In genomic region chr1:197774691-197775281, GRCh38 we compare ENCODE assay signal across 8 cellular contexts. TPM values are rescaled to one million over a fixed set of nuclear protein-coding genes. Genes with fewer than 3 reads are reported as not detected.
DNase-seq lines count a peak whose midpoint lies in the region; ATAC-seq and TF ChIP-seq lines count a peak whose summit lies in the region.

No MANE protein-coding gene starts in this region.

- peak overlapping the region; percentile 91 for H3K4me3 Mint-ChIP-seq in activated naive CD8-positive, alpha-beta T cell

- H3K27ac ChIP-seq in SJCRH30 = peak overlapping the region; percentile 21; the same call in 1 of the 2 replicates

- peaks cover 76% of the 10 kb centered on the region for H3K4me1 Mint-ChIP-seq in activated naive CD8-positive, alpha-beta T cell (ENCODE audit: low read depth)

- no peak for TF ChIP-seq CTCF in AG04449 (IDR thresholded peaks at IDR 0.05; ENCODE audit: insufficient read depth, low read length, missing control alignments)

- H3K4me1 ChIP-seq in SJCRH30 = peaks cover 4% of the 10 kb centered on the region; the same call in 1 of the 2 replicates

- DNase-seq in AG04449 (ENCODE audit: low read depth, low spot score) (no peak), SJCRH30 (peak; percentile 31 to 48), left cardiac atrium (peak; percentile 71), retina (peak; percentile 76), amniotic stem cell (lab: John Stamatoyannopoulos, UW) (no peak)

- no peaks in the 10 kb centered on the region for H3K9me3 Mint-ChIP-seq in activated naive CD8-positive, alpha-beta T cell (ENCODE audit: low read depth)

- H3K4me3 ChIP-seq in AG04449 (ENCODE audit: low read depth, low read length) (peak overlapping the region; percentile 64), SJCRH30 (peak overlapping the region; percentile 66)

- no peaks in the 10 kb centered on the region for H3K9me3 ChIP-seq in SJCRH30 (replicated peaks)

- peak overlapping the region; percentile 89 for H3K27ac Mint-ChIP-seq in activated naive CD8-positive, alpha-beta T cell

- H3K27me3 Mint-ChIP-seq in activated naive CD8-positive, alpha-beta T cell = no peaks in the 10 kb centered on the region

- H3K36me3 ChIP-seq in SJCRH30 = no peaks in the 10 kb centered on the region

- intact Hi-C loops in left cardiac atrium (cut with DNase I) = loop anchor here in 1 of 2 donors (10.0 kb wide), 1 partner anchor 160 kb away; no protein-coding TSS in a partner anchor

- no peaks in the 10 kb centered on the region for H3K27me3 ChIP-seq in SJCRH30

- peaks cover 8% of the 10 kb centered on the region for H3K36me3 Mint-ChIP-seq in activated naive CD8-positive, alpha-beta T cell

- peak; percentile 14 for ATAC-seq in GM18520 (IDR thresholded peaks at IDR 0.05; ENCODE audit: unreplicated experiment)
- peak; percentile 34 for ATAC-seq in HG03066 (IDR thresholded peaks at IDR 0.05; ENCODE audit: low read depth, unreplicated experiment)
- ATAC-seq in left cardiac atrium = peak; percentile 78 to 91

- CTCF ChIA-PET in AG04449 (lab: Yijun Ruan, JAX) = no interaction called here

- POLR2A ChIA-PET in AG04449 (lab: Yijun Ruan, JAX) = no interaction called here

RNA-seq across cellular contexts. Expression of gene DENND1B, which starts 0.5 kb away (rescaled TPM):
- 3.6 and 4.2 TPM in 2 replicates for total RNA-seq in SJCRH30 (2014; rRNA removed; shearing (Covaris generic))
- total RNA-seq in left cardiac atrium = 10 to 100 TPM; 17.1 to 22.5 TPM

Comparison
In these comparisons a context has a peak if more than half of its experiments do, and no peak if none do; other contexts are left out.
1. DNase-seq: peak in SJCRH30 (2 of 2), left cardiac atrium (single experiment) and retina (single experiment); none in AG04449 (single experiment) and amniotic stem cell (single experiment).
2. ATAC-seq: peak in every context shown above with its lines; median percentile 84 in left cardiac atrium; 34 in HG03066; 14 in GM18520.